ENCODE assay signal across 8 cellular contexts in the genomic region with DNA sequence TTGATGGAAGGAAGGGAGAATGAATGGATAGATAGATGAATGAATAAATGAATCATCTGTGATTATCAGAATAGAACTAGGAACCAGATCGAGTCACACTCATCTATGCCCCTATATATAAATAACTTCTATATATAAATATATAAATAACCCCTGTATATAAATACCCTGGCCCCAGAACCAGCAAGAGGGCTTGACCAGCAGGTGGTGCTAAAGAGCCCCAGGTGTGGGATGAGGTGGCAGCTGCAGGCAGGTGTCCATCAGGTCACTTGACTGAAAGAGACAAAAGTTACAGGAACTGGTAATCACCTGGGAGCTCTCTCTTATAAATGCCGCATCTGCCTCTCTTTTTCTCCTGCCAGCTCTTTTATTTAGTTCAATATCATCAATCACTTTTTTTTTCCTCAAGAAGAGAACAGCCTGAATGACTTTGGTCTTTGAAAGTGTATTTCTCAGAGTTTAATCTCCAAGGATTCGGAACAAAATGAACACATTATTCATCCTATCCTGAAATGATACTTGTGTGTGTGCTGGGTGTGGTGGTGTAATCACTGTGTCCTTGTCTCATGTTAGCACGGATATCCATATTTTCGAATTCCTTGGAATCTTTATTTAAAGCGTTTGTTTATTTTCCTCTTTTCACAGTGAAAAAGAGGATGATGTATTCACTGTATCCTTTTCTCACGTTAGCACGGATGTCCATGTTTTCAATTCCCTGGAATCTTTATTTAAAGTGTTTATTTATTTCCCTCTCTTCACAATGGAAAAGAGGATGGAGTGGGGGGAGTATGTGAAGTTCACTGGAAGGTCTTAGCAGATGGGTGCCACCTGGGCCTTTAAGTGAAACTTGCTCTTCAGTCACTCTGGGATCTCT. TPM values are rescaled to one million over a fixed set of nuclear protein-coding genes. Genes with fewer than 3 reads are reported as not detected.
A peak's percentile ranks its signal among the peaks of the same experiment; 100 is the strongest.
DNase-seq lines count a peak whose midpoint lies in the region; ATAC-seq and TF ChIP-seq lines count a peak whose summit lies in the region.

No MANE protein-coding gene starts in this region.

- peak; percentile 51 for ATAC-seq in HG03521 (IDR thresholded peaks at IDR 0.05; ENCODE audit: unreplicated experiment)
- ATAC-seq in Right ventricle myocardium superior (ENCODE audit: poor library complexity): peak; percentile 69
- no peak for ATAC-seq in GM18520 (IDR thresholded peaks at IDR 0.05; ENCODE audit: unreplicated experiment)
- ATAC-seq in GM21447 (IDR thresholded peaks at IDR 0.05; ENCODE audit: unreplicated experiment): no peak

- H3K4me3 ChIP-seq in retinal pigment epithelial cell (ENCODE audit: low read length): no peak overlapping the region

- TF ChIP-seq CTCF in retinal pigment epithelial cell (conservative IDR thresholded peaks at IDR 0.05; ENCODE audit: low read depth, low read length): peak; percentile 88

- intact Hi-C loops in Right ventricle myocardium superior (cut with DNase I): loop anchor here (5.0 kb wide), 1 partner anchor 95 kb away; no protein-coding TSS in a partner anchor

- DNase-seq in EL (peak; percentile 47), RPMI7951 (ENCODE audit: low read depth) (peak; percentile 54), Right ventricle myocardium superior (peak; percentile 56), retinal pigment epithelial cell (ENCODE audit: low read depth) (no peak)
- DNase-seq in activated effector memory CD4-positive, alpha-beta T cell treated with anti-CD3 and anti-CD28 coated beads, Interleukin-2, amount 50 U/mL, for 16 hours: peak; percentile 91

RNA-seq across cellular contexts. Expression of gene ATG7, which starts 35.4 kb away (rescaled TPM):
- 103 and 110 TPM in 2 replicates for total RNA-seq in RPMI7951 (2014; rRNA removed; shearing (Covaris generic))
- 15.6 TPM for total RNA-seq in Right ventricle myocardium superior

Comparison
In these comparisons a context has a peak if more than half of its experiments do, and no peak if none do; other contexts are left out.
1. ATAC-seq: peak in HG03521 (single experiment) and Right ventricle myocardium superior (single experiment); none in GM18520 (single experiment) and GM21447 (single experiment).